Comparison of ENCODE assay signal across 34 cellular contexts in the genomic region with DNA sequence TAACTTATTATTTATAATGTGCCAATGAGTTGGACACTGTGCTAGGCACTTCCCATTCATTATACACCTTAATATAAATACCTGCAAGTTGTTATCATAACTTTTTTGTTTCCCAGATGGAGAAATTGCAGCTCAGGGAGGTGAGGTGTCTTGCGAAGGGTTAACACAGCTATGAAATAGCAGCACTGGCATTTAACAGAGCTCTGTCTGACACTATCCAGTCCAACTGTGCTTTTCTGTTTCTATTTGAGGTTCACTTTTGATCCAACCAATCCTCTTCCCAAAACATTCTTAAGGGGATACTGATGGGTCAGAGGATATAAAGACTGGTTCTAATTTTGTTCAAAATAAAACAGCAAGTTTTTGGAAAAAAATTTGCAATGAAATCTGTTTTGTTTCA. TPM values are rescaled to one million over a fixed set of nuclear protein-coding genes. Genes with fewer than 3 reads are reported as not detected.
"Had no signal": no experiment of that assay in that cellular context is flagged by ENCODE, and none has a peak within 500 bp of the region (broad histone marks: within the 10 kb centered on the region; RNA-seq: fewer than 3 reads in every experiment).

No MANE protein-coding gene starts in this region.

- DNase-seq: activated CD4-positive, alpha-beta memory T cell treated with anti-CD3 and anti-CD28 coated beads for 36 hours; activated CD4-positive, alpha-beta T cell treated with anti-CD3 and anti-CD28 coated beads for 36 hours; activated CD4-positive, alpha-beta T cell treated with anti-CD3 and anti-CD28 coated beads, Interleukin-2, amount 10 ng/mL, durations not matched to agents 24 days and 14 days; activated CD4-positive, CD25-positive, alpha-beta regulatory T cell; activated CD4-positive, CD25-positive, alpha-beta regulatory T cell treated with anti-CD3 and anti-CD28 coated beads, Interleukin-2, amount 50 U/mL, for 72 hours; activated CD8-positive, alpha-beta memory T cell treated with anti-CD3 and anti-CD28 coated beads, Interleukin-2, amount 10 ng/mL, durations not matched to agents 7 days and 5 days; activated CD8-positive, alpha-beta memory T cell treated with anti-CD3 and anti-CD28 coated beads, Interleukin-2, amount 50 U/mL, for 4 hours; activated CD8-positive, alpha-beta T cell treated with anti-CD3 and anti-CD28 coated beads, Interleukin-2, amount 10 ng/mL, durations not matched to agents 7 days and 5 days; activated effector memory CD4-positive, alpha-beta T cell treated with anti-CD3 and anti-CD28 coated beads, Interleukin-2, amount 50 U/mL, for 16 hours; activated naive CD4-positive, alpha-beta T cell; activated naive CD4-positive, alpha-beta T cell treated with anti-CD3 and anti-CD28 coated beads, Interleukin-2, amount 10 ng/mL, durations not matched to agents 7 days and 5 days; activated naive CD8-positive, alpha-beta T cell treated with anti-CD3 and anti-CD28 coated beads, Interleukin-2, amount 10 ng/mL, durations not matched to agents 7 days and 5 days; activated T-cell treated with anti-CD3 and anti-CD28 coated beads, Interleukin-2, amount 50 U/mL, for 1 hour; activated T-cell treated with anti-CD3 and anti-CD28 coated beads, Interleukin-2, amount 50 U/mL, for 48 hours; caudate nucleus; cortex of kidney; dermis blood vessel endothelial cell; effector CD4-positive, alpha-beta T cell; effector memory CD8-positive, alpha-beta T cell; erythroblast; foreskin keratinocyte; gastrocnemius medialis; glutamatergic neuron; T-helper 1 cell; T-helper 17 cell; T1000 had no signal

- H3K4me3 ChIP-seq: ascending aorta, breast epithelium, esophagus muscularis mucosa, gastrocnemius medialis had no signal

- ATAC-seq: activated CD4-positive, alpha-beta T cell treated with anti-CD3 and anti-CD28 coated beads for 36 hours; activated CD8-positive, alpha-beta memory T cell treated with anti-CD3 and anti-CD28 coated beads, Interleukin-2, amount 10 ng/mL, durations not matched to agents 7 days and 5 days; activated CD8-positive, alpha-beta T cell treated with anti-CD3 and anti-CD28 coated beads, Interleukin-2, amount 10 ng/mL, durations not matched to agents 7 days and 5 days; activated naive CD4-positive, alpha-beta T cell treated with anti-CD3 and anti-CD28 coated beads, Interleukin-2, amount 50 U/mL, for 72 hours; effector memory CD8-positive, alpha-beta T cell; foreskin keratinocyte; gastrocnemius medialis; T-helper 17 cell had no signal

- H3K27ac ChIP-seq: ascending aorta, breast epithelium, esophagus muscularis mucosa, foreskin keratinocyte, gastrocnemius medialis had no signal

- H3K27me3 ChIP-seq: ascending aorta, breast epithelium, esophagus muscularis mucosa, gastrocnemius medialis had no signal

- H3K4me1 ChIP-seq: ascending aorta, breast epithelium, foreskin keratinocyte, gastrocnemius medialis had no signal

- H3K9me3 ChIP-seq: ascending aorta, breast epithelium, esophagus muscularis mucosa, gastrocnemius medialis had no signal

- H3K36me3 ChIP-seq: ascending aorta, breast epithelium, esophagus muscularis mucosa, gastrocnemius medialis had no signal

RNA-seq across cellular contexts. Expression of a gene that starts 46.5 kb away (rescaled TPM):
- total RNA-seq: activated CD4-positive, alpha-beta memory T cell treated with anti-CD3 and anti-CD28 coated beads for 36 hours; activated CD4-positive, alpha-beta T cell treated with anti-CD3 and anti-CD28 coated beads for 36 hours; activated CD4-positive, alpha-beta T cell treated with anti-CD3 and anti-CD28 coated beads, Interleukin-2, amount 10 ng/mL, durations not matched to agents 24 days and 14 days; activated CD8-positive, alpha-beta memory T cell treated with anti-CD3 and anti-CD28 coated beads for 36 hours; activated CD8-positive, alpha-beta memory T cell treated with anti-CD3 and anti-CD28 coated beads, Interleukin-2, amount 10 ng/mL, durations not matched to agents 7 days and 5 days; activated CD8-positive, alpha-beta T cell treated with anti-CD3 and anti-CD28 coated beads, Interleukin-2, amount 10 ng/mL, durations not matched to agents 7 days and 5 days; activated naive CD4-positive, alpha-beta T cell treated with anti-CD3 and anti-CD28 coated beads, Interleukin-2, amount 50 U/mL, for 72 hours; activated naive CD8-positive, alpha-beta T cell treated with anti-CD3 and anti-CD28 coated beads, Interleukin-2, amount 10 ng/mL, durations not matched to agents 7 days and 5 days; activated T-helper 1 cell treated with anti-CD3 and anti-CD28 coated beads, Interleukin-12 subunit alpha, Interleukin-12 subunit beta, Interleukin-2, Interleukin-4 antibody, amounts not matched to agents 30 ng/mL and 10 ng/mL and 1 ng/mL, durations not matched to agents 14 hours and 24 hours and 36 hours; activated T-helper 2 cell treated with anti-CD3 and anti-CD28 coated beads, Interferon-gamma antibody, Interleukin-2, Interleukin-4, amounts not matched to agents 10 μg/mL and 5 μg/mL and 100 μg/mL, durations not matched to agents 14 hours and 24 hours and 36 hours; breast epithelium; chondrocyte; dermis blood vessel endothelial cell; esophagus muscularis mucosa; foreskin keratinocyte; T-helper 17 cell had no signal
- polyA plus RNA-seq: foreskin keratinocyte had no signal
